In genomic region chr11:60764879-60765278, GRCh38 we compare ENCODE assay signal across 14 cellular contexts. TPM values are rescaled to one million over a fixed set of nuclear protein-coding genes. Genes with fewer than 3 reads are reported as not detected.
A peak's percentile ranks its signal among the peaks of the same experiment; 100 is the strongest.
DNase-seq lines count a peak whose midpoint lies in the region; ATAC-seq lines count a peak whose summit lies in the region.
"Had no signal": no experiment of that assay in that cellular context is flagged by ENCODE, and none has a peak within 500 bp of the region (broad histone marks: within the 10 kb centered on the region; RNA-seq: fewer than 3 reads in every experiment).

No MANE protein-coding gene starts in this region.

- DNase-seq in NCI-H146 (lab: John Stamatoyannopoulos, UW) (peak; percentile 32), NCI-H146 treated with DMSO at 0.1 percent for 48 hours (lab: John Stamatoyannopoulos, UW; ENCODE audit: unreplicated experiment) (no peak), kidney glomerular epithelial cell (lab: John Stamatoyannopoulos, UW) (peak; percentile 5), cerebellum (ENCODE audit: low spot score) (no peak), GM03348 (ENCODE audit: low spot score) (no peak), DMS114 treated with DMSO at 0.1 percent for 48 hours (lab: John Stamatoyannopoulos, UW; ENCODE audit: unreplicated experiment) (no peak)
- DNase-seq: body of pancreas, MG63 had no signal

- ATAC-seq in GM21717 (IDR thresholded peaks at IDR 0.05; ENCODE audit: unreplicated experiment) (peak; percentile 44), HG03354 (IDR thresholded peaks at IDR 0.05; ENCODE audit: poor library complexity, severe bottlenecking, unreplicated experiment) (peak; percentile 49)
- ATAC-seq: A549, body of pancreas had no signal

RNA-seq across cellular contexts. Expression of gene MS4A15, which starts 8.2 kb away (rescaled TPM):
- not detected for total RNA-seq in cerebellum
- total RNA-seq: body of pancreas; Daoy; smooth muscle cell; T-helper 2 cell treated with Interferon-gamma antibody and Interleukin-4, amounts not matched to agents 100 ng/mL and 5 ng/mL, for 36 hours had no signal

RNA-seq across cellular contexts. Expression of gene MS4A10, which starts 20.3 kb away (rescaled TPM):
- not detected for total RNA-seq in cerebellum
- total RNA-seq: body of pancreas; Daoy; smooth muscle cell; T-helper 2 cell treated with Interferon-gamma antibody and Interleukin-4, amounts not matched to agents 100 ng/mL and 5 ng/mL, for 36 hours had no signal

RNA-seq across cellular contexts. Expression of gene MS4A18, which starts 40.4 kb away (rescaled TPM):
- total RNA-seq in cerebellum = not detected
- total RNA-seq: body of pancreas; Daoy; smooth muscle cell; T-helper 2 cell treated with Interferon-gamma antibody and Interleukin-4, amounts not matched to agents 100 ng/mL and 5 ng/mL, for 36 hours had no signal

Comparison
In these comparisons a context has a peak if more than half of its experiments do, and no peak if none do; other contexts are left out.
1. DNase-seq: peak in NCI-H146 (single experiment) and kidney glomerular epithelial cell (single experiment); none in NCI-H146 treated with DMSO at 0.1 percent for 48 hours (single experiment), cerebellum (single experiment), GM03348 (single experiment) and DMS114 treated with DMSO at 0.1 percent for 48 hours (single experiment).